Comparison of ENCODE assay signal across 10 cellular contexts in the genomic region with DNA sequence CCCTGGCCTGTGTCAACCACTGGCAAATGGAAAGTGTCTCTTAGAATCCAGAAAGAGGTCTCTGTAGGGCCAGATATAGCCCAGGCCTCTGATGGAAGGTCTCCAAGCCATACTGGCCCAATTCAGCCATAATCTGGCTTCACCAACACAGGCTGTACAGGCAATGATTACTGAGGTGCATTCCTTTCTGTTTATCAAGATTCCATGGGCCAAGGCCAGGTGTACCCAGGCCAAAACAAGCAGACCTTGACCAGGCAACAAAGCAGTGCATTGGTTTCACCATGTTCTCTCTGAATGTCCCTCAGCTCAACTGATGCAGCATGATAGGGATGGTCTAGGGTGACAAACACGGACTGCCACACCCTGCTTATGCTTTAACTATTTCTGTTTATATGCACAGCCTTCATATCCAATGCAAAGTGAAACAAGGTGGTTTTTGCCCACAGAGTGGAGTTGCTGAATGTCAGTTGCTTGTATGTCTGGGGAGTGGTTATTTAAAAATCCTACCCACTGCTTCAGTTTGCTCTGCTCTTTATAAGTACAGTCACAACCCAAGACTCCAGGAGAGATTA. TPM values are rescaled to one million over a fixed set of nuclear protein-coding genes. Genes with fewer than 3 reads are reported as not detected.
DNase-seq lines count a peak whose midpoint lies in the region; ATAC-seq and TF ChIP-seq lines count a peak whose summit lies in the region.
"Had no signal": no experiment of that assay in that cellular context is flagged by ENCODE, and none has a peak within 500 bp of the region (broad histone marks: within the 10 kb centered on the region; RNA-seq: fewer than 3 reads in every experiment).

No MANE protein-coding gene starts in this region.

- TF ChIP-seq CTCF in gastroesophageal sphincter (IDR thresholded peaks at IDR 0.05) (no peak), suprapubic skin (IDR thresholded peaks at IDR 0.05) (no peak)

- H3K27me3 ChIP-seq in gastroesophageal sphincter (no peaks in the 10 kb centered on the region), suprapubic skin (no peaks in the 10 kb centered on the region)
- H3K27me3 ChIP-seq: BLaER1 treated with 17β-estradiol and CSF1 and Interleukin-3, amounts not matched to agents 10 nM and 100 nM; SJSA1 had no signal

- H3K4me3 ChIP-seq in gastroesophageal sphincter (no peak overlapping the region), suprapubic skin (no peak overlapping the region)
- H3K4me3 ChIP-seq: BLaER1 treated with 17β-estradiol and CSF1 and Interleukin-3, amounts not matched to agents 10 nM and 100 nM; SJSA1 had no signal

- DNase-seq in Right ventricle myocardium inferior (ENCODE audit: missing footprints) (no peak), cardiac septum (ENCODE audit: low spot score) (no peak), DMS 273 (lab: John Stamatoyannopoulos, UW; ENCODE audit: unreplicated experiment) (no peak), suprapubic skin (ENCODE audit: low spot score in 2 of 2) (no peak), NCI-H774 (lab: John Stamatoyannopoulos, UW) (no peak), NCI-H2081 (lab: John Stamatoyannopoulos, UW) (no peak)

- H3K27ac ChIP-seq in gastroesophageal sphincter, result peak overlapping the region in 2 of 4 donors; percentile 8 to 29
- H3K27ac ChIP-seq in suprapubic skin, result no peak overlapping the region
- H3K27ac ChIP-seq: BLaER1 treated with 17β-estradiol and CSF1 and Interleukin-3, amounts not matched to agents 10 nM and 100 nM; SJSA1 had no signal

- TF ChIP-seq POLR2A in gastroesophageal sphincter (IDR thresholded peaks at IDR 0.05), result no peak
- no peak for TF ChIP-seq POLR2A in suprapubic skin (IDR thresholded peaks at IDR 0.05)

- TF ChIP-seq EP300 in gastroesophageal sphincter (IDR thresholded peaks at IDR 0.05), result no peak
- TF ChIP-seq EP300 in suprapubic skin (IDR thresholded peaks at IDR 0.05), result no peak

- H3K4me1 ChIP-seq in gastroesophageal sphincter (peaks cover 0 to 72% (median 20%) of the 10 kb centered on the region in 3 donors), suprapubic skin (peaks cover 42% of the 10 kb centered on the region)

- H3K36me3 ChIP-seq in gastroesophageal sphincter (peaks cover 0 to 11% of the 10 kb centered on the region in 2 donors), suprapubic skin (no peaks in the 10 kb centered on the region)
- H3K36me3 ChIP-seq: SJSA1 had no signal

- intact Hi-C loops in Right ventricle myocardium inferior (cut with DNase I) (loop anchor here (1.0 to 5.0 kb wide), 5 partner anchors 45 to 982 kb away; a partner anchor contains a TSS), cardiac septum (cut with DNase I) (loop anchor here (5.0 to 10.0 kb wide), 2 partner anchors 307 to 600 kb away; a partner anchor contains a TSS)

- no peaks in the 10 kb centered on the region for H3K9me3 ChIP-seq in gastroesophageal sphincter
- no peaks in the 10 kb centered on the region for H3K9me3 ChIP-seq in suprapubic skin
- H3K9me3 ChIP-seq: BLaER1 treated with 17β-estradiol and CSF1 and Interleukin-3, amounts not matched to agents 10 nM and 100 nM; SJSA1 had no signal

- 100% methylated on average over 1 of the region's 1 CpG; no CpG with 5 or more reads in 1 of the 2 donors for WGBS in gastroesophageal sphincter (ENCODE audit: low coverage in 1 of 2), 2 donors
- 91% methylated on average over 1 of the region's 1 CpG for WGBS in suprapubic skin

- ATAC-seq in Right ventricle myocardium inferior (peak; percentile 48), HG03565 (IDR thresholded peaks at IDR 0.05; ENCODE audit: unreplicated experiment) (peak; percentile 68), gastroesophageal sphincter (peak; percentile 34)

RNA-seq across cellular contexts. Expression of a gene that starts 25.2 kb away (rescaled TPM):
- total RNA-seq in Right ventricle myocardium inferior, result 21.2 TPM
- 41.7 TPM for total RNA-seq in cardiac septum
- 100 to 1,000 TPM in 2 of 4 donors, 10 to 100 TPM in 2; 32.7 to 211 (median 92.6) TPM for total RNA-seq in gastroesophageal sphincter
- total RNA-seq in suprapubic skin, result 100 to 1,000 TPM; 203 to 665 (median 246) TPM
